Comparison of ENCODE assay signal across 9 cellular contexts in genomic region chr4:97720869-97721432, GRCh38.
A peak's percentile ranks its signal among the peaks of the same experiment; 100 is the strongest.
DNase-seq lines count a peak whose midpoint lies in the region; ATAC-seq, FAIRE-seq and TF ChIP-seq lines count a peak whose summit lies in the region.
"Had no signal": no experiment of that assay in that cellular context is flagged by ENCODE, and none has a peak within 500 bp of the region (broad histone marks: within the 10 kb centered on the region; RNA-seq: fewer than 3 reads in every experiment).

No MANE protein-coding gene starts in this region.

- CTCF ChIA-PET in activated CD4-positive, alpha-beta T cell treated with anti-CD3 and anti-CD28 coated beads for 36 hours (lab: Charles Lee): no interaction called here

- no peaks in the 10 kb centered on the region for H3K36me3 Mint-ChIP-seq in activated CD4-positive, alpha-beta T cell treated with anti-CD3 and anti-CD28 coated beads for 36 hours (ENCODE audit: low read depth)

- H3K9me3 Mint-ChIP-seq in activated CD4-positive, alpha-beta T cell treated with anti-CD3 and anti-CD28 coated beads for 36 hours (ENCODE audit: low read depth): no peaks in the 10 kb centered on the region

- H3K27me3 Mint-ChIP-seq in activated CD4-positive, alpha-beta T cell treated with anti-CD3 and anti-CD28 coated beads for 36 hours: no peaks in the 10 kb centered on the region
- H3K27me3 Mint-ChIP-seq: central memory CD8-positive, alpha-beta T cell had no signal

- TF ChIP-seq POLR2A in H54 (IDR thresholded peaks at IDR 0.05; ENCODE audit: low read depth, low read length): no peak

- FAIRE-seq in H54 (lab: Jason Lieb, UNC): peak; percentile 23

- no peak overlapping the region for H3K4me3 Mint-ChIP-seq in activated CD4-positive, alpha-beta T cell treated with anti-CD3 and anti-CD28 coated beads for 36 hours
- H3K4me3 Mint-ChIP-seq: central memory CD8-positive, alpha-beta T cell had no signal

- intact Hi-C loops in psoas muscle (cut with DNase I): no loop called here
- intact Hi-C loops in activated CD4-positive, alpha-beta T cell treated with anti-CD3 and anti-CD28 coated beads for 36 hours (cut with DNase I, micrococcal nuclease): no loop called here

- no peaks in the 10 kb centered on the region for H3K36me3 ChIP-seq in endocrine pancreas (ENCODE audit: control insufficient read depth, insufficient read depth, low read length)
- H3K36me3 ChIP-seq in psoas muscle (ENCODE audit: insufficient read depth in 1 of 2, low read depth in 1 of 2): no peaks in the 10 kb centered on the region

- H3K4me3 ChIP-seq in endocrine pancreas (ENCODE audit: control insufficient read depth, insufficient read depth, low read length) (peak overlapping the region; percentile 22), psoas muscle (no peak overlapping the region)

- no peak overlapping the region for H3K9ac ChIP-seq in endocrine pancreas (ENCODE audit: control insufficient read depth, insufficient read depth, low read length)

- no peak overlapping the region for H3K27ac ChIP-seq in psoas muscle

- POLR2A ChIA-PET in activated CD4-positive, alpha-beta T cell treated with anti-CD3 and anti-CD28 coated beads for 36 hours (lab: Charles Lee): no interaction called here

- peak; percentile 24 for TF ChIP-seq CTCF in psoas muscle (IDR thresholded peaks at IDR 0.05)

- no peaks in the 10 kb centered on the region for H3K27me3 ChIP-seq in endocrine pancreas (ENCODE audit: control insufficient read depth, insufficient read depth, low read length)
- H3K27me3 ChIP-seq in psoas muscle (ENCODE audit: insufficient read depth in 3 of 3, low read length in 2 of 3): no peaks in the 10 kb centered on the region

- H3K9me3 ChIP-seq in endocrine pancreas (ENCODE audit: control insufficient read depth, low read length) (no peaks in the 10 kb centered on the region), psoas muscle (no peaks in the 10 kb centered on the region)

- DNase-seq in H54 (ENCODE audit: insufficient read length, low spot score) (no peak), NCI-H446 treated with DMSO at 0.1 percent for 48 hours (lab: John Stamatoyannopoulos, UW) (peak; percentile 66), psoas muscle (no peak), NCI-H2171 (lab: John Stamatoyannopoulos, UW) (no peak)
- no peak for DNase-seq in stimulated activated CD4-positive, alpha-beta T cell treated with anti-CD3 and anti-CD28 coated beads, Interleukin-12 subunit alpha, Interleukin-12 subunit beta, amount 100 ng/mL, for 4 hours
- DNase-seq in activated T-cell treated with anti-CD3 and anti-CD28 coated beads, Interleukin-2, amount 50 U/mL, for 1 hour: no peak
- DNase-seq in activated CD4-positive, alpha-beta T cell treated with anti-CD3 and anti-CD28 coated beads for 36 hours: no peak

- H3K4me1 ChIP-seq in endocrine pancreas (ENCODE audit: control insufficient read depth, insufficient read depth, low read length) (peaks cover 13% of the 10 kb centered on the region), psoas muscle (no peaks in the 10 kb centered on the region)

- H3K4me1 Mint-ChIP-seq in activated CD4-positive, alpha-beta T cell treated with anti-CD3 and anti-CD28 coated beads for 36 hours: no peaks in the 10 kb centered on the region
- H3K4me1 Mint-ChIP-seq: central memory CD8-positive, alpha-beta T cell had no signal

- no peak for ATAC-seq in psoas muscle
- ATAC-seq in activated CD4-positive, alpha-beta T cell treated with anti-CD3 and anti-CD28 coated beads for 36 hours: no peak

- no peak overlapping the region for H3K27ac Mint-ChIP-seq in activated CD4-positive, alpha-beta T cell treated with anti-CD3 and anti-CD28 coated beads for 36 hours

- 10 to 11% (median 10%) methylated on average over 4 of the region's 4 CpGs for WGBS in psoas muscle, 3 donors
